Comparison of ENCODE assay signal across 24 cellular contexts in the genomic region with DNA sequence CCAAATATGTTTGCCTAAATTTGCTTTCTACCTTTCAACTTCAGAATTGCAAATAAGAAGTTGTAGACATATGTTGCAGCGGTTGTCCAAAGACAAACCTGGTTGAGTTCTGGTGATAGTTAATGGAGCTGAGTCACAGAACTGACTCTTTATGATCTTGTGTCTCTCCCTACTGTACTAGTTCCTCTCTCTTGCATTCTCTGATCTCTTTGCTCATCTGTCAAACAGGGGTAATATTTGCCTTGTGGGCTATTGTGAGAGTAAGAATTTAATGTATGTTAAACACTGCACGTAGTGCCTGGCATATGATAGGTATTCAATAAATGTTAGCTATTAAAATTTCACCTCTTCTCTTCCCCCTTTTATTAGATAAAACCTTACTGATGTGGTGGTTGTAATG.
"Had no signal": no experiment of that assay in that cellular context is flagged by ENCODE, and none has a peak within 500 bp of the region (broad histone marks: within the 10 kb centered on the region; RNA-seq: fewer than 3 reads in every experiment).

No MANE protein-coding gene starts in this region.

- H3K4me1 Mint-ChIP-seq: stimulated activated memory B cell treated with anti-CD40 and anti-IgM and Interleukin-4, amounts not matched to agents 10 μg/mL and 1 μg/mL and 100 μg/mL, for 72 hours; stimulated activated naive CD8-positive, alpha-beta T cell treated with anti-CD3 and anti-CD28 coated beads, Interleukin-15, amount 100 ng/mL, for 72 hours had no signal

- H3K27me3 Mint-ChIP-seq: stimulated activated memory B cell treated with anti-CD40 and anti-IgM and Interleukin-4, amounts not matched to agents 10 μg/mL and 1 μg/mL and 100 μg/mL, for 72 hours; stimulated activated naive CD8-positive, alpha-beta T cell treated with anti-CD3 and anti-CD28 coated beads, Interleukin-15, amount 100 ng/mL, for 72 hours had no signal

- H3K4me3 Mint-ChIP-seq: activated T-cell treated with anti-CD3 and anti-CD28 coated beads, Interleukin-2, amount 50 U/mL, for 72 hours; nephron; stimulated activated memory B cell treated with anti-CD40 and anti-IgM and Interleukin-4, amounts not matched to agents 10 μg/mL and 1 μg/mL and 100 μg/mL, for 72 hours; stimulated activated naive CD8-positive, alpha-beta T cell treated with anti-CD3 and anti-CD28 coated beads, Interleukin-15, amount 100 ng/mL, for 72 hours; T-helper 2 cell treated with Interferon-gamma antibody and Interleukin-4, amounts not matched to agents 5 μg/mL and 100 μg/mL, for 36 hours had no signal

- DNase-seq: activated CD4-positive, alpha-beta T cell treated with anti-CD3 and anti-CD28 coated beads for 4 hours; activated CD4-positive, alpha-beta T cell treated with anti-CD3 and anti-CD28 coated beads, Interleukin-2, amount 50 U/mL, for 4 hours; activated naive CD4-positive, alpha-beta T cell; activated T-cell treated with anti-CD3 and anti-CD28 coated beads for 4 hours; activated T-cell treated with anti-CD3 and anti-CD28 coated beads, Interleukin-2, amount 50 U/mL, for 72 hours; central memory CD4-positive, alpha-beta T cell; foreskin fibroblast; heart right ventricle; islet precursor cell; left ventricle myocardium superior; mammary epithelial cell; stimulated activated CD4-positive, alpha-beta T cell treated with anti-CD3 and anti-CD28 coated beads, Interleukin-1b, Interleukin-23, amount 100 ng/mL, for 48 hours; stimulated activated CD4-positive, alpha-beta T cell treated with anti-CD3 and anti-CD28 coated beads, Interleukin-4, amount 100 ng/mL, for 4 hours; stimulated activated CD8-positive, alpha-beta memory T cell treated with anti-CD3 and anti-CD28 coated beads, Interleukin-4, amount 100 ng/mL, for 48 hours; stimulated activated naive CD8-positive, alpha-beta T cell treated with anti-CD3 and anti-CD28 coated beads, Interleukin-15, amount 100 ng/mL, for 72 hours; substantia nigra; upper lobe of right lung had no signal

- ATAC-seq: activated naive CD4-positive, alpha-beta T cell treated with anti-CD3 and anti-CD28 coated beads, Interleukin-2, amount 50 U/mL, for 72 hours; activated T-cell treated with anti-CD3 and anti-CD28 coated beads, Interleukin-2, amount 50 U/mL, for 72 hours; heart right ventricle; left ventricle myocardium superior; sciatic nerve; stimulated activated memory B cell treated with anti-CD40 and anti-IgM and Interleukin-4, amounts not matched to agents 10 μg/mL and 1 μg/mL and 100 μg/mL, for 72 hours; stimulated activated naive CD8-positive, alpha-beta T cell treated with anti-CD3 and anti-CD28 coated beads, Interleukin-15, amount 100 ng/mL, for 72 hours; upper lobe of right lung had no signal

- H3K27ac Mint-ChIP-seq: activated naive CD4-positive, alpha-beta T cell treated with anti-CD3 and anti-CD28 coated beads, Interleukin-2, amount 50 U/mL, for 72 hours; activated T-cell treated with anti-CD3 and anti-CD28 coated beads, Interleukin-2, amount 50 U/mL, for 72 hours; stimulated activated memory B cell treated with anti-CD40 and anti-IgM and Interleukin-4, amounts not matched to agents 10 μg/mL and 1 μg/mL and 100 μg/mL, for 72 hours; T-helper 2 cell treated with Interferon-gamma antibody and Interleukin-4, amounts not matched to agents 5 μg/mL and 100 μg/mL, for 36 hours had no signal

- H3K27ac ChIP-seq: breast epithelium, heart right ventricle, skin epidermis, upper lobe of right lung had no signal

- H3K36me3 ChIP-seq: breast epithelium, upper lobe of right lung had no signal

- H3K4me3 ChIP-seq: breast epithelium, heart right ventricle, skin epidermis, upper lobe of right lung had no signal
